ENCODE assay signal across 9 cellular contexts in the genomic region with DNA sequence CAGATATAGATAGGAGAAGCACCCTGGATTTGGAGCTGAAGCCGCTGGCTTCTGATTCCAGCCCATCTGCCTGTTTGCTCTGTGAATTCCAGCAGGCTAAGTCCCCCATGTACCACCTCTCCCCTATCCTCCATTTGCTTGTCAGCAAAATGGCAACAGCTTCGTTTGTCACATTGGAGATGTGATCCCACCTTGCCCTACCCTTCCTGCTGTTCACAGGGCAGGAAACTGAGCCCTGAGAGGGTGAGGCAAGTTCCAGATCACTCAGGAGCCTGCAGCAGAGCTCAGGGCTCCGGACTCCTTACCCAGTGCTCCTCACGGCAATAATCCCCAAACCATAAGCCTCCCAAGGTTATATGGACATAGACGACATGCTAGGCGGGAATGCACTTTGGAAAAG. TPM values are rescaled to one million over a fixed set of nuclear protein-coding genes. Genes with fewer than 3 reads are reported as not detected.
DNase-seq lines count a peak whose midpoint lies in the region; ATAC-seq, FAIRE-seq and TF ChIP-seq lines count a peak whose summit lies in the region.
"Had no signal": no experiment of that assay in that cellular context is flagged by ENCODE, and none has a peak within 500 bp of the region (broad histone marks: within the 10 kb centered on the region; RNA-seq: fewer than 3 reads in every experiment).

No MANE protein-coding gene starts in this region.

- H3K27me3 ChIP-seq in CD4-positive, CD25-positive, alpha-beta regulatory T cell (ENCODE audit: control insufficient read depth, insufficient read depth, low read length), result no peaks in the 10 kb centered on the region
- no peaks in the 10 kb centered on the region for H3K27me3 ChIP-seq in PC-9 (ENCODE audit: insufficient read depth, low read depth)
- H3K27me3 ChIP-seq in H1 (replicated peaks in 1 of 4; ENCODE audit: control insufficient read depth in 3 of 4, extremely low read depth in 1 of 4, insufficient read depth in 3 of 4, low read length in 3 of 4), result no peaks in the 10 kb centered on the region
- no peaks in the 10 kb centered on the region for H3K27me3 ChIP-seq in prostate gland (replicated peaks; ENCODE audit: insufficient read depth)
- H3K27me3 ChIP-seq: ovary had no signal

- no peak overlapping the region for H3K4me3 ChIP-seq in CD4-positive, CD25-positive, alpha-beta regulatory T cell (ENCODE audit: low read depth, low read length)
- peak overlapping the region; percentile 38; the same call in 1 of the 2 replicates for H3K4me3 ChIP-seq in PC-9
- H3K4me3 ChIP-seq in H1 (ENCODE audit: extremely low read depth in 1 of 4, insufficient read depth in 2 of 4, low read depth in 3 of 4, low read length in 4 of 4), result no peak overlapping the region
- H3K4me3 ChIP-seq in prostate gland, result no peak overlapping the region
- H3K4me3 ChIP-seq: ovary had no signal

- peak overlapping the region in 2 of 4 donors; percentile 8 to 63 for H3K4me3 Mint-ChIP-seq in CD4-positive, CD25-positive, alpha-beta regulatory T cell

- intact Hi-C loops in PC-9 (cut with micrococcal nuclease; ENCODE audit: unreplicated experiment) (loop anchor here (1.0 to 10.0 kb wide), 3 partner anchors 130 to 704 kb away; a partner anchor contains a TSS), prostate gland (cut with DNase I) (no loop called here)

- H4K20me1 ChIP-seq in PC-9 (ENCODE audit: insufficient read depth) (no peaks in the 10 kb centered on the region), H1 (replicated peaks in 1 of 2; ENCODE audit: control insufficient read depth in 1 of 2, insufficient read depth in 2 of 2, low read length in 2 of 2) (peaks cover 66 to 67% of the 10 kb centered on the region in 2 experiments)

- peak overlapping the region; percentile 66; the same call in 1 of the 2 replicates for H2BK5ac ChIP-seq in H1 (ENCODE audit: low read depth, low read length)

- no peak overlapping the region for H4K91ac ChIP-seq in H1 (replicated peaks; ENCODE audit: insufficient read length, low read length)

- H3K23ac ChIP-seq in H1 (ENCODE audit: insufficient read length), result no peak overlapping the region

- H3K79me2 ChIP-seq in PC-9 (ENCODE audit: low read depth) (peaks cover 83% of the 10 kb centered on the region), H1 (ENCODE audit: control insufficient read depth in 1 of 2, insufficient read depth in 2 of 2, low read length in 2 of 2) (peaks cover 35 to 100% of the 10 kb centered on the region in 2 experiments)

- no peak overlapping the region for H3K14ac ChIP-seq in H1 (ENCODE audit: insufficient read length)

- no peak overlapping the region for H2BK15ac ChIP-seq in H1 (ENCODE audit: low read length)

- no peak overlapping the region for H2AFZ ChIP-seq in PC-9
- H2AFZ ChIP-seq in H1 (ENCODE audit: low read length), result no peak overlapping the region

- H4K5ac ChIP-seq in H1 (ENCODE audit: insufficient read length, low read depth, low read length), result no peak overlapping the region

- no peak overlapping the region for H3K9ac ChIP-seq in H1 (replicated peaks in 1 of 4; ENCODE audit: extremely low read depth in 1 of 4, low read depth in 3 of 4, low read length in 3 of 4)

- no peaks in the 10 kb centered on the region for H3K27me3 Mint-ChIP-seq in CD4-positive, CD25-positive, alpha-beta regulatory T cell

- CTCF ChIA-PET in PC-9 (lab: Charles Lee) (interaction anchor here (0.6 to 1.1 kb wide), 5 partner anchors 9 to 132 kb away, joined by 3 to 13 read pairs (median 4); no protein-coding TSS in a partner anchor), H1 (lab: Charles Lee; ENCODE audit: partially characterized antibody) (interaction anchor here (0.8 to 3.1 kb wide), 9 partner anchors 10 to 165 kb away, joined by 3 to 10 read pairs (median 4); no protein-coding TSS in a partner anchor)

- H2BK12ac ChIP-seq in H1 (ENCODE audit: low read depth, low read length), result 0 out of 2 replicates have a peak overlapping the region, but pooled peaks have one; percentile 50

- TSS peak; percentile 76 for BruUV-seq in PC-9 (replicated peaks; lab: Mats Ljungman, UMichigan)

- no peak overlapping the region for H2BK20ac ChIP-seq in H1 (ENCODE audit: low read length)

- POLR2A ChIA-PET in PC-9 (lab: Charles Lee; ENCODE audit: unreplicated experiment), result interaction anchor here (0.5 to 1.2 kb wide), 8 partner anchors 9 to 264 kb away, joined by 3 to 36 read pairs (median 4); no protein-coding TSS in a partner anchor
- POLR2A ChIA-PET in H1 (lab: Charles Lee; ENCODE audit: partially characterized antibody), result interaction anchor here (0.8 to 3.7 kb wide), 8 partner anchors 9 to 64 kb away, joined by 3 to 26 read pairs (median 4); no protein-coding TSS in a partner anchor

- no peak overlapping the region for H2AK5ac ChIP-seq in H1 (ENCODE audit: low read depth, low read length)

- H2BK120ac ChIP-seq in H1 (replicated peaks; ENCODE audit: low read depth, low read length), result no peak overlapping the region

- TF ChIP-seq POLR2A in H1 (IDR thresholded peaks at IDR 0.05; ENCODE audit: control extremely low read depth in 1 of 2, low read depth in 2 of 2, low read length in 2 of 2) (no peak), prostate gland (IDR thresholded peaks at IDR 0.05) (no peak)

- H4K8ac ChIP-seq in H1 (ENCODE audit: extremely low read depth, insufficient read depth, low read length), result no peak overlapping the region

- DNase-seq in CD4-positive, CD25-positive, alpha-beta regulatory T cell, result no peak
- no peak for DNase-seq in PC-9
- no peak for DNase-seq in H1 (ENCODE audit: low read depth in 1 of 2, low spot score in 2 of 2)
- DNase-seq in prostate gland (ENCODE audit: low spot score), result no peak
- DNase-seq in SHP77 treated with DMSO at 0.1 percent for 48 hours (lab: John Stamatoyannopoulos, UW), result no peak
- DNase-seq in anterior cingulate cortex (lab: John Stamatoyannopoulos, UW), result no peak
- DNase-seq: ovary had no signal

- peak overlapping the region; percentile 47 for H3K27ac ChIP-seq in CD4-positive, CD25-positive, alpha-beta regulatory T cell (ENCODE audit: insufficient read depth, low read length, poor library complexity, severe bottlenecking)
- peak overlapping the region; percentile 99 for H3K27ac ChIP-seq in PC-9
- H3K27ac ChIP-seq in H1 (ENCODE audit: low read depth, low read length), result no peak overlapping the region
- peak overlapping the region; percentile 81 to 83 for H3K27ac ChIP-seq in prostate gland
- H3K27ac ChIP-seq: ovary had no signal

- ATAC-seq in CD4-positive, CD25-positive, alpha-beta regulatory T cell (ENCODE audit: low read depth in 2 of 2), result no peak
- ATAC-seq in GM19023 (IDR thresholded peaks at IDR 0.05; ENCODE audit: unreplicated experiment) (no peak), GM18498 (IDR thresholded peaks at IDR 0.05; ENCODE audit: unreplicated experiment) (no peak)

- TF ChIP-seq CTCF in PC-9 (conservative IDR thresholded peaks at IDR 0.05) (no peak), H1 (IDR thresholded peaks at IDR 0.05; ENCODE audit: control extremely low read depth in 1 of 3, insufficient read depth in 1 of 3, low read depth in 1 of 3, low read length in 3 of 3) (no peak), prostate gland (IDR thresholded peaks at IDR 0.05) (no peak)

- peak overlapping the region; percentile 62 to 78 (median 78) for H3K27ac Mint-ChIP-seq in CD4-positive, CD25-positive, alpha-beta regulatory T cell

- peaks cover 50% of the 10 kb centered on the region for H3K36me3 ChIP-seq in CD4-positive, CD25-positive, alpha-beta regulatory T cell (ENCODE audit: control insufficient read depth, insufficient read depth, low read length)
- peaks cover 20% of the 10 kb centered on the region for H3K36me3 ChIP-seq in PC-9 (ENCODE audit: low read depth)
- peaks cover 24 to 75% (median 52%) of the 10 kb centered on the region in 4 experiments for H3K36me3 ChIP-seq in H1 (ENCODE audit: control insufficient read depth in 2 of 4, insufficient read depth in 4 of 4, low read length in 3 of 4)
- H3K36me3 ChIP-seq in prostate gland, result no peaks in the 10 kb centered on the region
- H3K36me3 ChIP-seq: ovary had no signal

- TF ChIP-seq RAD21 in H1 (IDR thresholded peaks at IDR 0.05 in 1 of 2, conservative IDR thresholded peaks at IDR 0.05 in 1 of 2; ENCODE audit: low read depth in 2 of 2, low read length in 2 of 2), result no peak

- no peak overlapping the region for H3K4ac ChIP-seq in H1 (replicated peaks; ENCODE audit: insufficient read length, low read depth, low read length)

- H3K56ac ChIP-seq in H1 (replicated peaks; ENCODE audit: insufficient read length, low read depth, low read length), result no peak overlapping the region

- no peak overlapping the region for H3K18ac ChIP-seq in H1 (ENCODE audit: extremely low read depth, low read length)

- H3K9me3 Mint-ChIP-seq in CD4-positive, CD25-positive, alpha-beta regulatory T cell, result no peaks in the 10 kb centered on the region

- peaks cover 29% of the 10 kb centered on the region for H3K36me3 Mint-ChIP-seq in CD4-positive, CD25-positive, alpha-beta regulatory T cell

- TF ChIP-seq EP300 in H1 (IDR thresholded peaks at IDR 0.05; ENCODE audit: borderline replicate concordance in 1 of 2, low read depth in 2 of 2, low read length in 2 of 2), result no peak

- 95% methylated on average over 6 of the region's 6 CpGs; no CpG with 5 or more reads in 1 of the 2 experiments for WGBS in H1 (ENCODE audit: extremely low coverage in 1 of 2, insufficient coverage in 1 of 2, insufficient read length in 1 of 2, insufficient replicate concordance in 2 of 2, low coverage in 1 of 2, low lambda C conversion rate in 2 of 2, missing lambda C conversion rate in 1 of 2), 2 experiments
- WGBS in prostate gland, result 65% methylated on average over 6 of the region's 6 CpGs

- no peaks in the 10 kb centered on the region for H3K9me2 ChIP-seq in PC-9 (ENCODE audit: insufficient read depth)

- no peaks in the 10 kb centered on the region for H3K23me2 ChIP-seq in H1 (ENCODE audit: low read depth, low read length)

- H3K4me1 Mint-ChIP-seq in CD4-positive, CD25-positive, alpha-beta regulatory T cell, result peaks cover 0 to 98% (median 77%) of the 10 kb centered on the region in 4 donors

- peaks cover 26% of the 10 kb centered on the region for H3K79me1 ChIP-seq in H1 (ENCODE audit: low read depth, low read length)

- H3F3A ChIP-seq in PC-9 (ENCODE audit: insufficient read depth, low read depth), result peaks cover 84% of the 10 kb centered on the region

- peak overlapping the region; percentile 78 for H3K4me2 ChIP-seq in PC-9
- H3K4me2 ChIP-seq in H1 (ENCODE audit: insufficient read depth in 1 of 2, low read depth in 2 of 2, low read length in 2 of 2), result no peak overlapping the region

- FAIRE-seq in H1 (lab: Jason Lieb, UNC), result no peak

- peaks cover 90% of the 10 kb centered on the region for H3K4me1 ChIP-seq in CD4-positive, CD25-positive, alpha-beta regulatory T cell (ENCODE audit: control insufficient read depth, insufficient read depth, low read length, poor library complexity, severe bottlenecking)
- H3K4me1 ChIP-seq in PC-9 (replicated peaks; ENCODE audit: insufficient read depth) (peaks cover 98% of the 10 kb centered on the region), H1 (replicated peaks in 1 of 4; ENCODE audit: control insufficient read depth in 3 of 4, insufficient read depth in 4 of 4, low read length in 3 of 4) (peaks cover 9 to 33% (median 20%) of the 10 kb centered on the region in 4 experiments), prostate gland (replicated peaks) (peaks cover 62% of the 10 kb centered on the region)

- H3K9me3 ChIP-seq in CD4-positive, CD25-positive, alpha-beta regulatory T cell (ENCODE audit: control insufficient read depth in 2 of 2, low read length in 2 of 2), result no peaks in the 10 kb centered on the region
- H3K9me3 ChIP-seq in PC-9 (ENCODE audit: insufficient read depth, low read depth) (no peaks in the 10 kb centered on the region), H1 (ENCODE audit: insufficient read depth in 2 of 2, low read depth in 1 of 2, low read length in 1 of 2) (no peaks in the 10 kb centered on the region), prostate gland (no peaks in the 10 kb centered on the region)
- H3K9me3 ChIP-seq: ovary had no signal

RNA-seq across cellular contexts. Expression of a gene that starts 14.9 kb away (rescaled TPM):
- total RNA-seq in CD4-positive, CD25-positive, alpha-beta regulatory T cell, result 60.2 TPM
- 10 to 100 TPM; 22.0 to 25.5 (median 23.6) TPM for polyA plus RNA-seq in CD4-positive, CD25-positive, alpha-beta regulatory T cell
- total RNA-seq in PC-9 (2021), result 327 and 337 TPM in 2 replicates
- 230 and 239 TPM in 2 replicates for total RNA-seq in H1 (2021; fragmentation: NEBNext Ultra II Directional; extraction: Animal tissue kit (Norgen Biotek cat#: 25700))
- 308 and 434 TPM in 2 replicates for polyA plus RNA-seq in H1 (2011; rRNA removed)
- polyA plus RNA-seq in H1 (2011; cell fraction: cytosol; rRNA removed), result 236 TPM
- polyA plus RNA-seq in H1 (2011; cell fraction: nucleus; rRNA removed), result 357 TPM
- 162 to 242 TPM (median 209 TPM) in 4 replicates for polyA plus RNA-seq in H1 (2012, experiment 1 of 2)
- 247 TPM for polyA plus RNA-seq in H1 (2012, experiment 2 of 2)
- polyA plus RNA-seq in H1 (2013, experiment 1 of 2), result 529 TPM
- 510 TPM for polyA plus RNA-seq in H1 (2013, experiment 2 of 2)
- 208 and 234 TPM in 2 replicates for polyA minus RNA-seq in H1 (2011; rRNA and poly(A)+ RNA removed)
- polyA minus RNA-seq in H1 (2011; cell fraction: cytosol; rRNA and poly(A)+ RNA removed), result 142 TPM
- polyA minus RNA-seq in H1 (2011; cell fraction: nucleus; rRNA and poly(A)+ RNA removed), result 197 TPM
- total RNA-seq in prostate gland, result 100 to 1,000 TPM in 1 of 2 donors, 10 to 100 TPM in 1; 83.9 to 159 TPM
